ENCODE assay signal across 22 cellular contexts in genomic region chr6:23343610-23344306, GRCh38.
"Had no signal": no experiment of that assay in that cellular context is flagged by ENCODE, and none has a peak within 500 bp of the region (broad histone marks: within the 10 kb centered on the region; RNA-seq: fewer than 3 reads in every experiment).

No MANE protein-coding gene starts in this region.

- H3K9me3 ChIP-seq: MG63, SJCRH30 had no signal

- H3K4me3 ChIP-seq: MG63, SJCRH30 had no signal

- H3K27ac ChIP-seq: SJCRH30 had no signal

- H3K4me1 ChIP-seq: SJCRH30 had no signal

- ATAC-seq: SK-N-SH treated with all-trans-retinoic acid at 6 μM for 48 hours had no signal

- H3K27me3 ChIP-seq: MG63, SJCRH30 had no signal

- DNase-seq: Karpas-422, KG1, MG63, NCI-H1092, NCI-H1105 treated with DMSO at 0.1 percent for 48 hours, NCI-H1417 treated with DMSO at 0.1 percent for 48 hours, NCI-H146, NCI-H1694 treated with DMSO at 0.1 percent for 48 hours, NCI-H1930, NCI-H2081 treated with DMSO at 0.1 percent for 48 hours, NCI-H2171, NCI-H226, NCI-H446, NCI-H510A, NCI-H524 treated with DMSO at 0.1 percent for 48 hours, NCI-H69, NCI-H774, RPMI8226, SHP77 treated with DMSO at 0.1 percent for 48 hours, SJCRH30 had no signal

- H3K36me3 ChIP-seq: MG63, SJCRH30 had no signal

- FAIRE-seq: RCC 7860 had no signal
